ENCODE assay signal across 8 cellular contexts in genomic region chr20:36808317-36809257, GRCh38. TPM values are rescaled to one million over a fixed set of nuclear protein-coding genes. Genes with fewer than 3 reads are reported as not detected.
DNase-seq lines count a peak whose midpoint lies in the region; ATAC-seq and TF ChIP-seq lines count a peak whose summit lies in the region.

No MANE protein-coding gene starts in this region.

- CTCF ChIA-PET in activated CD8-positive, alpha-beta T cell treated with anti-CD3 and anti-CD28 coated beads for 36 hours (lab: Charles Lee), result interaction anchor here (0.6 to 3.4 kb wide), 67 partner anchors 9 to 571 kb away, joined by 3 to 28 read pairs (median 4); partner anchors contain the start of genes DSN1, NDRG3, RAB5IF and SLA2

- no peak overlapping the region for H3K27ac Mint-ChIP-seq in activated CD8-positive, alpha-beta T cell treated with anti-CD3 and anti-CD28 coated beads for 36 hours
- peak overlapping the region; percentile 75 for H3K27ac Mint-ChIP-seq in endodermal cell
- peak overlapping the region in 4 of 6 donors; percentile 65 to 92 (median 74) for H3K27ac Mint-ChIP-seq in naive B cell

- TF ChIP-seq CTCF in GM12864 (IDR thresholded peaks at IDR 0.05; ENCODE audit: low read depth, low read length, missing control alignments), result peak; percentile 92
- TF ChIP-seq CTCF in activated CD8-positive, alpha-beta T cell treated with anti-CD3 and anti-CD28 coated beads for 36 hours (IDR thresholded peaks at IDR 0.05), result peak; percentile 97
- peak; percentile 90 for TF ChIP-seq CTCF in endodermal cell (conservative IDR thresholded peaks at IDR 0.05)

- peaks cover 80% of the 10 kb centered on the region for H3K36me3 ChIP-seq in endodermal cell (ENCODE audit: control insufficient read depth, insufficient read depth, low read length)

- peaks cover 3% of the 10 kb centered on the region for H3K36me3 Mint-ChIP-seq in activated CD8-positive, alpha-beta T cell treated with anti-CD3 and anti-CD28 coated beads for 36 hours (ENCODE audit: low read depth)
- H3K36me3 Mint-ChIP-seq in endodermal cell (ENCODE audit: low read depth) (peaks cover 74% of the 10 kb centered on the region), naive B cell (peaks cover 15 to 21% of the 10 kb centered on the region in 2 donors)

- ATAC-seq in activated CD8-positive, alpha-beta T cell treated with anti-CD3 and anti-CD28 coated beads for 36 hours, result peak; percentile 77
- ATAC-seq in naive B cell (ENCODE audit: low read depth in 2 of 2), result peak; percentile 59 to 77
- no peak for ATAC-seq in HG03196 (IDR thresholded peaks at IDR 0.05; ENCODE audit: unreplicated experiment)

- no peaks in the 10 kb centered on the region for H3K27me3 Mint-ChIP-seq in activated CD8-positive, alpha-beta T cell treated with anti-CD3 and anti-CD28 coated beads for 36 hours
- H3K27me3 Mint-ChIP-seq in endodermal cell (ENCODE audit: insufficient read depth), result no peaks in the 10 kb centered on the region
- H3K27me3 Mint-ChIP-seq in naive B cell, result no peaks in the 10 kb centered on the region

- H3K9me3 Mint-ChIP-seq in activated CD8-positive, alpha-beta T cell treated with anti-CD3 and anti-CD28 coated beads for 36 hours, result no peaks in the 10 kb centered on the region
- H3K9me3 Mint-ChIP-seq in endodermal cell (no peaks in the 10 kb centered on the region), naive B cell (no peaks in the 10 kb centered on the region)

- POLR2A ChIA-PET in activated CD8-positive, alpha-beta T cell treated with anti-CD3 and anti-CD28 coated beads for 36 hours (lab: Charles Lee), result no interaction called here

- 85 to 92% methylated on average over 13 to 18 of the region's 19 CpGs for WGBS in endodermal cell (ENCODE audit: insufficient coverage in 1 of 2, insufficient read length in 1 of 2), 2 experiments

- H3K9ac ChIP-seq in endodermal cell (ENCODE audit: extremely low read depth, low read length, poor library complexity, severe bottlenecking), result no peak overlapping the region

- H3K4me3 ChIP-seq in GM12864 (ENCODE audit: low read depth, low read length) (no peak overlapping the region), endodermal cell (ENCODE audit: low read length) (no peak overlapping the region)

- no peak overlapping the region for H3K27ac ChIP-seq in endodermal cell (ENCODE audit: low read depth, low read length)

- H3K4me1 Mint-ChIP-seq in activated CD8-positive, alpha-beta T cell treated with anti-CD3 and anti-CD28 coated beads for 36 hours (ENCODE audit: low read depth), result no peaks in the 10 kb centered on the region
- H3K4me1 Mint-ChIP-seq in endodermal cell (peaks cover 7% of the 10 kb centered on the region), naive B cell (peaks cover 0 to 21% (median 12%) of the 10 kb centered on the region in 3 donors)

- H3K9me3 ChIP-seq in endodermal cell (ENCODE audit: control insufficient read depth, low read length), result no peaks in the 10 kb centered on the region

- H3K27me3 ChIP-seq in endodermal cell (ENCODE audit: control insufficient read depth, insufficient read depth, low read length, poor library complexity, severe bottlenecking), result no peaks in the 10 kb centered on the region

- no peak for DNase-seq in GM12864 (ENCODE audit: low read depth)
- DNase-seq in NCI-H146 treated with DMSO at 0.1 percent for 48 hours (lab: John Stamatoyannopoulos, UW; ENCODE audit: unreplicated experiment), result peak; percentile 4
- peak; percentile 88 for DNase-seq in activated CD8-positive, alpha-beta T cell treated with anti-CD3 and anti-CD28 coated beads for 36 hours
- DNase-seq in endodermal cell, result peak; percentile 92
- peak; percentile 58 for DNase-seq in naive B cell
- peak in 5 of 6 experiments; percentile 47 to 54 (median 53) for DNase-seq in stimulated activated naive CD4-positive, alpha-beta T cell (lab: John Stamatoyannopoulos, UW)
- DNase-seq in NCI-H2171 treated with DMSO at 0.1 percent for 48 hours (lab: John Stamatoyannopoulos, UW), result no peak

- H3K4me3 Mint-ChIP-seq in activated CD8-positive, alpha-beta T cell treated with anti-CD3 and anti-CD28 coated beads for 36 hours, result no peak overlapping the region
- H3K4me3 Mint-ChIP-seq in endodermal cell (no peak overlapping the region), naive B cell (peak overlapping the region in 1 of 8 donors; percentile 63)

- H3K4me1 ChIP-seq in endodermal cell (ENCODE audit: control insufficient read depth, insufficient read depth, low read length), result no peaks in the 10 kb centered on the region

- intact Hi-C loops in activated CD8-positive, alpha-beta T cell treated with anti-CD3 and anti-CD28 coated beads for 36 hours (cut with micrococcal nuclease), result no loop called here

RNA-seq across cellular contexts. Expression of gene DSN1, which starts 35.0 kb away (rescaled TPM):
- total RNA-seq in activated CD8-positive, alpha-beta T cell treated with anti-CD3 and anti-CD28 coated beads for 36 hours, result 10 to 100 TPM; 21.6 to 23.9 TPM
- total RNA-seq in endodermal cell, result 10 to 100 TPM; 21.4 to 32.4 TPM
- polyA plus RNA-seq in endodermal cell (2013, experiment 1 of 2), result 26.4 TPM
- polyA plus RNA-seq in endodermal cell (2013, experiment 2 of 2), result 23.9 TPM
- polyA plus RNA-seq in naive B cell (ENCODE audit: low read depth in 6 of 6), result 10 to 100 TPM; 22.5 to 35.9 (median 27.6) TPM

Comparison
In these comparisons a context has a peak if more than half of its experiments do, and no peak if none do; other contexts are left out.
1. DNase-seq: peak in NCI-H146 treated with DMSO at 0.1 percent for 48 hours (single experiment), activated CD8-positive, alpha-beta T cell treated with anti-CD3 and anti-CD28 coated beads for 36 hours (single experiment), endodermal cell (single experiment), naive B cell (single experiment) and stimulated activated naive CD4-positive, alpha-beta T cell (5 of 6); none in GM12864 (single experiment) and NCI-H2171 treated with DMSO at 0.1 percent for 48 hours (single experiment).
2. Peak in every context shown above with its lines, with median percentiles within 50 percentile points of each other: CTCF ChIP-seq.